In genomic region chr12:56103823-56104108, GRCh38 we compare ENCODE assay signal across 8 cellular contexts. TPM values are rescaled to one million over a fixed set of nuclear protein-coding genes. Genes with fewer than 3 reads are reported as not detected.
DNase-seq lines count a peak whose midpoint lies in the region; ATAC-seq and TF ChIP-seq lines count a peak whose summit lies in the region.

No MANE protein-coding gene starts in this region.

- intact Hi-C loops in activated B cell treated with CpG ODN at 0.5 μM for 24 hours (cut with micrococcal nuclease) = loop anchor here (1.0 to 5.0 kb wide), 12 partner anchors 13 to 584 kb away; partner anchors contain the start of genes DNAJC14, ESYT1, MYL6B and PTGES3

- peak overlapping the region; percentile 93 for H3K27ac Mint-ChIP-seq in activated B cell treated with CpG ODN at 0.5 μM for 24 hours
- peak overlapping the region; percentile 100 for H3K27ac Mint-ChIP-seq in stimulated activated naive B cell treated with anti-CD40 and anti-IgM and Interleukin-4, amounts not matched to agents 10 μg/mL and 1 μg/mL and 100 μg/mL, for 72 hours

- H3K36me3 Mint-ChIP-seq in activated B cell treated with CpG ODN at 0.5 μM for 24 hours (ENCODE audit: low read depth) = peaks cover 38% of the 10 kb centered on the region
- H3K36me3 Mint-ChIP-seq in stimulated activated naive B cell treated with anti-CD40 and anti-IgM and Interleukin-4, amounts not matched to agents 10 μg/mL and 1 μg/mL and 100 μg/mL, for 72 hours = peaks cover 13 to 21% of the 10 kb centered on the region in 2 donors

- H3K4me1 Mint-ChIP-seq in activated B cell treated with CpG ODN at 0.5 μM for 24 hours = peaks cover 33% of the 10 kb centered on the region
- H3K4me1 Mint-ChIP-seq in stimulated activated naive B cell treated with anti-CD40 and anti-IgM and Interleukin-4, amounts not matched to agents 10 μg/mL and 1 μg/mL and 100 μg/mL, for 72 hours = peaks cover 22 to 41% of the 10 kb centered on the region in 2 donors

- H3K9me3 Mint-ChIP-seq in activated B cell treated with CpG ODN at 0.5 μM for 24 hours = no peaks in the 10 kb centered on the region
- no peaks in the 10 kb centered on the region for H3K9me3 Mint-ChIP-seq in stimulated activated naive B cell treated with anti-CD40 and anti-IgM and Interleukin-4, amounts not matched to agents 10 μg/mL and 1 μg/mL and 100 μg/mL, for 72 hours

- peak overlapping the region; percentile 98 for H3K4me3 Mint-ChIP-seq in activated B cell treated with CpG ODN at 0.5 μM for 24 hours
- H3K4me3 Mint-ChIP-seq in stimulated activated naive B cell treated with anti-CD40 and anti-IgM and Interleukin-4, amounts not matched to agents 10 μg/mL and 1 μg/mL and 100 μg/mL, for 72 hours = peak overlapping the region; percentile 98 to 100

- no peak for TF ChIP-seq CTCF in activated B cell treated with CpG ODN at 0.5 μM for 24 hours (IDR thresholded peaks at IDR 0.05)

- H3K4me3 ChIP-seq in iPS-11a (ENCODE audit: low read depth, low read length) = peak overlapping the region; percentile 66

- CTCF ChIA-PET in activated B cell treated with CpG ODN at 0.5 μM for 24 hours (lab: Charles Lee) = interaction anchor here (0.7 to 2.4 kb wide), 6 partner anchors 8 to 177 kb away, joined by 3 to 10 read pairs (median 4); partner anchors contain the start of genes RNF41 and ZC3H10

- DNase-seq in DMS79 treated with DMSO at 0.1 percent for 48 hours (lab: John Stamatoyannopoulos, UW) = peak; percentile 15
- DNase-seq in DMS79 (lab: John Stamatoyannopoulos, UW) = no peak
- no peak for DNase-seq in activated B cell treated with CpG ODN at 0.5 μM for 24 hours
- DNase-seq in stimulated activated naive B cell treated with anti-CD40 and anti-IgM and Interleukin-4, amounts not matched to agents 10 μg/mL and 1 μg/mL and 100 μg/mL, for 72 hours = no peak
- DNase-seq in NCI-H2107 treated with DMSO at 0.1 percent for 48 hours (lab: John Stamatoyannopoulos, UW; ENCODE audit: unreplicated experiment) = no peak

- no peaks in the 10 kb centered on the region for H3K27me3 Mint-ChIP-seq in activated B cell treated with CpG ODN at 0.5 μM for 24 hours
- H3K27me3 Mint-ChIP-seq in stimulated activated naive B cell treated with anti-CD40 and anti-IgM and Interleukin-4, amounts not matched to agents 10 μg/mL and 1 μg/mL and 100 μg/mL, for 72 hours = no peaks in the 10 kb centered on the region

- ATAC-seq in activated B cell treated with CpG ODN at 0.5 μM for 24 hours (ENCODE audit: low read depth) = no peak
- no peak for ATAC-seq in stimulated activated naive B cell treated with anti-CD40 and anti-IgM and Interleukin-4, amounts not matched to agents 10 μg/mL and 1 μg/mL and 100 μg/mL, for 72 hours (replicated peaks)
- no peak for ATAC-seq in HG02973 (IDR thresholded peaks at IDR 0.05; ENCODE audit: unreplicated experiment)
- ATAC-seq in HG02759 (IDR thresholded peaks at IDR 0.05; ENCODE audit: unreplicated experiment) = no peak

- POLR2A ChIA-PET in activated B cell treated with CpG ODN at 0.5 μM for 24 hours (lab: Charles Lee) = interaction anchor here (0.7 to 3.4 kb wide), 31 partner anchors 9 to 533 kb away, joined by 3 to 112 read pairs (median 6); partner anchors contain the start of genes CD63, CNPY2, DNAJC14 and ERBB3

RNA-seq across cellular contexts. Expression of gene PA2G4, which starts 0.6 kb away (rescaled TPM):
- 137 and 155 TPM in 2 replicates for total RNA-seq in activated B cell treated with CpG ODN at 0.5 μM for 24 hours

RNA-seq across cellular contexts. Expression of gene RPL41, which starts 12.7 kb away (rescaled TPM):
- total RNA-seq in activated B cell treated with CpG ODN at 0.5 μM for 24 hours = 5,829 and 6,631 TPM in 2 replicates

RNA-seq across cellular contexts. Expression of gene ZC3H10, which starts 14.3 kb away (rescaled TPM):
- 15.4 and 17.1 TPM in 2 replicates for total RNA-seq in activated B cell treated with CpG ODN at 0.5 μM for 24 hours

RNA-seq across cellular contexts. Expression of gene ERBB3, which starts 23.8 kb away (rescaled TPM):
- not detected in 2 replicates for total RNA-seq in activated B cell treated with CpG ODN at 0.5 μM for 24 hours

RNA-seq across cellular contexts. Expression of gene ESYT1, which starts 24.3 kb away (rescaled TPM):
- 120 and 137 TPM in 2 replicates for total RNA-seq in activated B cell treated with CpG ODN at 0.5 μM for 24 hours
